In genomic region chr15:101185336-101185735, GRCh38 we compare ENCODE assay signal across 22 cellular contexts.
"Had no signal": no experiment of that assay in that cellular context is flagged by ENCODE, and none has a peak within 500 bp of the region (broad histone marks: within the 10 kb centered on the region; RNA-seq: fewer than 3 reads in every experiment).

No MANE protein-coding gene starts in this region.

- H3K36me3 ChIP-seq: suprapubic skin, transverse colon had no signal

- H3K27me3 Mint-ChIP-seq: activated B cell treated with CpG ODN at 0.5 μM for 24 hours; activated CD8-positive, alpha-beta T cell treated with anti-CD3 and anti-CD28 coated beads for 36 hours; activated naive CD8-positive, alpha-beta T cell treated with anti-CD3 and anti-CD28 coated beads, Interleukin-2, amount 10 ng/mL, durations not matched to agents 7 days and 5 days; stimulated activated naive CD8-positive, alpha-beta T cell treated with anti-CD3 and anti-CD28 coated beads, Interleukin-15, amount 100 ng/mL, for 72 hours; T-cell had no signal

- H3K4me3 ChIP-seq: dorsolateral prefrontal cortex, suprapubic skin, transverse colon had no signal

- H3K36me3 Mint-ChIP-seq: natural killer cell had no signal

- ATAC-seq: activated CD8-positive, alpha-beta T cell treated with anti-CD3 and anti-CD28 coated beads for 36 hours; foreskin keratinocyte; natural killer cell; SK-N-SH treated with all-trans-retinoic acid at 6 μM for 48 hours; stimulated activated naive CD8-positive, alpha-beta T cell treated with anti-CD3 and anti-CD28 coated beads, Interleukin-15, amount 100 ng/mL, for 72 hours; T-cell had no signal

- H3K4me3 Mint-ChIP-seq: activated B cell treated with CpG ODN at 0.5 μM for 24 hours; activated CD8-positive, alpha-beta T cell treated with anti-CD3 and anti-CD28 coated beads for 36 hours; activated naive CD8-positive, alpha-beta T cell treated with anti-CD3 and anti-CD28 coated beads, Interleukin-2, amount 10 ng/mL, durations not matched to agents 7 days and 5 days; endodermal cell; natural killer cell; T-cell had no signal

- DNase-seq: activated B cell treated with CpG ODN at 0.5 μM for 24 hours; activated CD4-positive, alpha-beta T cell treated with anti-CD3 and anti-CD28 coated beads for 4 hours; activated CD8-positive, alpha-beta T cell treated with anti-CD3 and anti-CD28 coated beads for 36 hours; activated naive CD8-positive, alpha-beta T cell treated with anti-CD3 and anti-CD28 coated beads, Interleukin-2, amount 10 ng/mL, durations not matched to agents 7 days and 5 days; caudate nucleus; dorsolateral prefrontal cortex; endodermal cell; foreskin keratinocyte; glutamatergic neuron; natural killer cell; nucleus accumbens; posterior cingulate gyrus; retina; SIG-M5; stimulated activated naive CD8-positive, alpha-beta T cell treated with anti-CD3 and anti-CD28 coated beads, Interleukin-15, amount 100 ng/mL, for 72 hours; T-cell; transverse colon had no signal

- FAIRE-seq: colon had no signal

- H3K27me3 ChIP-seq: dorsolateral prefrontal cortex, foreskin keratinocyte, suprapubic skin, transverse colon had no signal

- H3K27ac Mint-ChIP-seq: activated B cell treated with CpG ODN at 0.5 μM for 24 hours; activated CD8-positive, alpha-beta T cell treated with anti-CD3 and anti-CD28 coated beads for 36 hours; activated naive CD8-positive, alpha-beta T cell treated with anti-CD3 and anti-CD28 coated beads, Interleukin-2, amount 10 ng/mL, durations not matched to agents 7 days and 5 days; activated T-helper 2 cell treated with anti-CD3 and anti-CD28 coated beads, Interferon-gamma antibody, Interleukin-2, Interleukin-4, amounts not matched to agents 10 μg/mL and 5 μg/mL and 100 μg/mL, durations not matched to agents 14 hours and 24 hours and 36 hours; endodermal cell; natural killer cell; stimulated activated naive CD8-positive, alpha-beta T cell treated with anti-CD3 and anti-CD28 coated beads, Interleukin-15, amount 100 ng/mL, for 72 hours; T-cell had no signal

- H3K27ac ChIP-seq: dorsolateral prefrontal cortex, epithelial cell of prostate, foreskin keratinocyte, suprapubic skin, transverse colon had no signal

- H3K9me3 Mint-ChIP-seq: activated B cell treated with CpG ODN at 0.5 μM for 24 hours; activated CD8-positive, alpha-beta T cell treated with anti-CD3 and anti-CD28 coated beads for 36 hours; activated naive CD8-positive, alpha-beta T cell treated with anti-CD3 and anti-CD28 coated beads, Interleukin-2, amount 10 ng/mL, durations not matched to agents 7 days and 5 days; activated T-helper 2 cell treated with anti-CD3 and anti-CD28 coated beads, Interferon-gamma antibody, Interleukin-2, Interleukin-4, amounts not matched to agents 10 μg/mL and 5 μg/mL and 100 μg/mL, durations not matched to agents 14 hours and 24 hours and 36 hours; endodermal cell; stimulated activated naive CD8-positive, alpha-beta T cell treated with anti-CD3 and anti-CD28 coated beads, Interleukin-15, amount 100 ng/mL, for 72 hours; T-cell had no signal

- H3K9me3 ChIP-seq: suprapubic skin, transverse colon had no signal
